Comparison of ENCODE assay signal across 13 cellular contexts in the genomic region with DNA sequence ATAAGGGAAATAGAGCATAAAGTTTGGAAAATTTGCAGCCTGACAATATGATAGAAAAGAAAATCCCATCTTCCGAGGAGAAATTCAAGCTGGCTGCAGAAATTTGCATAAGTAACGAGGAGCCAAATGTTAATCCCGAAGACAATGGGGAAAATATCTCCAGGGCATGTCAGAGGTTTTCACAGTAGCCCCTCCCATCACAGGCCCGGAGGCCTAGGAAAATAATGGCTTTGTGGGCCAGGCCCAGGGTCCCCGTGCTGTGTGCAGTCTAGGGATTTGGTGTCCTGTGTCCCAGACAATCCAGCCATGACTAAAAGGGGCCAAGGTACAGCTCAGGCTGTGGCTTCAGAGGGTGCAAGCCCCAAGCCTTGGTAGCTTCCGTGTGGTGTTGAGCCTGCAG. TPM values are rescaled to one million over a fixed set of nuclear protein-coding genes. Genes with fewer than 3 reads are reported as not detected.
DNase-seq lines count a peak whose midpoint lies in the region; ATAC-seq and TF ChIP-seq lines count a peak whose summit lies in the region.
"Not testable (repeated sequence)": the region's sequence is repeated elsewhere in the genome, so short reads cannot be mapped to it uniquely, and the experiment has no call there.
"Had no signal": no experiment of that assay in that cellular context is flagged by ENCODE, and none has a peak within 500 bp of the region (broad histone marks: within the 10 kb centered on the region; RNA-seq: fewer than 3 reads in every experiment).

No MANE protein-coding gene starts in this region.

- H2BK15ac ChIP-seq in H9 (ENCODE audit: low read depth, low read length): not testable (repeated sequence)

- H3K79me2 ChIP-seq in H9 (ENCODE audit: insufficient read depth, low read length); neural progenitor cell (ENCODE audit: low read depth): not testable (repeated sequence)

- H3T11ph ChIP-seq in H9 (ENCODE audit: low read length): not testable (repeated sequence)

- H3K27me3 Mint-ChIP-seq in H9 (ENCODE audit: low read depth) (peaks cover 12% of the 10 kb centered on the region), endodermal cell (ENCODE audit: insufficient read depth) (peaks cover 47% of the 10 kb centered on the region)
- H3K27me3 Mint-ChIP-seq in WTC11 (ENCODE audit: low read depth); neural progenitor cell (ENCODE audit: insufficient read depth, low read depth): not testable (repeated sequence)

- H4K5ac ChIP-seq in H9 (ENCODE audit: insufficient read length, low read depth, low read length): not testable (repeated sequence)

- not testable (repeated sequence) for H3K79me1 ChIP-seq in H9 (ENCODE audit: insufficient read depth, low read depth, low read length, poor library complexity, severe bottlenecking)

- not testable (repeated sequence) for H3K9me3 Mint-ChIP-seq in H9
- H3K9me3 Mint-ChIP-seq in WTC11: peaks cover 16% of the 10 kb centered on the region
- peaks cover 18% of the 10 kb centered on the region for H3K9me3 Mint-ChIP-seq in endodermal cell
- H3K9me3 Mint-ChIP-seq in neural progenitor cell: peaks cover 22% of the 10 kb centered on the region

- no CpG with 5 or more reads among the region's 6 CpGs for WGBS in H9 (ENCODE audit: extremely low coverage, insufficient read length, low lambda C conversion rate)
- WGBS in endodermal cell (ENCODE audit: insufficient coverage in 1 of 2, insufficient read length in 1 of 2), 2 experiments: 17 to 28% methylated on average over 5 to 6 of the region's 6 CpGs

- H3F3A ChIP-seq in neural progenitor cell (ENCODE audit: low read depth): not testable (repeated sequence)

- H4K91ac ChIP-seq in H9 (ENCODE audit: insufficient read length, low read depth, low read length): not testable (repeated sequence)

- not testable (repeated sequence) for H2AFZ ChIP-seq in H9 (ENCODE audit: low read length)
- H2AFZ ChIP-seq in neural progenitor cell (replicated peaks): peak overlapping the region; percentile 57

- not testable (repeated sequence) for H2BK120ac ChIP-seq in H9 (ENCODE audit: low read depth, low read length, poor library complexity, severe bottlenecking)

- H2AK5ac ChIP-seq in H9 (ENCODE audit: insufficient read length, low read length): not testable (repeated sequence)

- CTCF ChIA-PET in WTC11 (lab: Charles Lee): interaction anchor here (1.6 kb wide), 1 partner anchor 150 kb away, joined by 4 read pairs; no protein-coding TSS in a partner anchor

- not testable (repeated sequence) for H3K23ac ChIP-seq in H9 (ENCODE audit: insufficient read length, low read depth, low read length)

- not testable (repeated sequence) for H3K56ac ChIP-seq in H9 (ENCODE audit: insufficient read length, low read depth, low read length)

- H3K27ac Mint-ChIP-seq in H9: 0 out of 7 replicates have a peak overlapping the region, but pooled peaks of 1 of the 3 experiments have one; percentile 41
- not testable (repeated sequence) for H3K27ac Mint-ChIP-seq in WTC11, endodermal cell, neural progenitor cell

- not testable (repeated sequence) for H3K4ac ChIP-seq in H9 (ENCODE audit: low read depth, low read length)

- not testable (repeated sequence) for H3K4me1 ChIP-seq in H9 (ENCODE audit: insufficient read depth, low read length); endodermal cell (ENCODE audit: control insufficient read depth, insufficient read depth, low read length); neural progenitor cell

- not testable (repeated sequence) for H3K4me3 Mint-ChIP-seq in H9, WTC11, endodermal cell, neural progenitor cell

- not testable (repeated sequence) for H3K14ac ChIP-seq in H9 (ENCODE audit: insufficient read depth, low read length)

- H3K9me3 ChIP-seq in H9 (ENCODE audit: control insufficient read depth, low read depth, low read length); endodermal cell (ENCODE audit: control insufficient read depth, low read length); neural progenitor cell (ENCODE audit: low read depth): not testable (repeated sequence)

- DNase-seq in ELF-1 (ENCODE audit: low read depth, low spot score) (peak; percentile 67), H9 (peak; percentile 33), WTC11 (ENCODE audit: low spot score) (peak; percentile 18), endodermal cell (peak; percentile 77), islet precursor cell (peak; percentile 38), neural progenitor cell (ENCODE audit: low spot score) (peak; percentile 20)

- H3K4me1 Mint-ChIP-seq in H9 (peaks cover 12 to 15% of the 10 kb centered on the region in 2 experiments), WTC11 (peaks cover 12% of the 10 kb centered on the region), endodermal cell (peaks cover 12% of the 10 kb centered on the region)
- not testable (repeated sequence) for H3K4me1 Mint-ChIP-seq in neural progenitor cell

- POLR2A ChIA-PET in WTC11 (lab: Charles Lee): not testable (repeated sequence)

- not testable (repeated sequence) for H3K27ac ChIP-seq in H9 (ENCODE audit: insufficient read length, low read depth, low read length); endodermal cell (ENCODE audit: low read depth, low read length); neural progenitor cell

- not testable (repeated sequence) for H4K8ac ChIP-seq in H9 (replicated peaks; ENCODE audit: insufficient read length, low read depth, low read length)

- not testable (repeated sequence) for H3K9ac ChIP-seq in H9 (ENCODE audit: extremely low read depth, insufficient read length, low read length); endodermal cell (ENCODE audit: extremely low read depth, low read length, poor library complexity, severe bottlenecking); neural progenitor cell

- TF ChIP-seq CTCF in H9 (conservative IDR thresholded peaks at IDR 0.05); WTC11 (IDR thresholded peaks at IDR 0.05); endodermal cell (conservative IDR thresholded peaks at IDR 0.05); neural progenitor cell (IDR thresholded peaks at IDR 0.05): not testable (repeated sequence)

- H4K20me1 ChIP-seq in H9 (ENCODE audit: control insufficient read depth, insufficient read depth, insufficient read length); neural progenitor cell (ENCODE audit: low read depth): not testable (repeated sequence)

- H3K23me2 ChIP-seq in H9 (ENCODE audit: insufficient read length, low read depth, low read length, poor library complexity, severe bottlenecking): not testable (repeated sequence)

- H3K27me3 ChIP-seq in H9 (ENCODE audit: insufficient read depth, low read length); endodermal cell (ENCODE audit: control insufficient read depth, insufficient read depth, low read length, poor library complexity, severe bottlenecking); neural progenitor cell: not testable (repeated sequence)

- not testable (repeated sequence) for H3K4me2 ChIP-seq in H9 (ENCODE audit: insufficient read depth, insufficient read length, low read length); neural progenitor cell

- not testable (repeated sequence) for H3K36me3 ChIP-seq in endodermal cell (ENCODE audit: control insufficient read depth, insufficient read depth, low read length); neural progenitor cell

- H2BK5ac ChIP-seq in H9 (ENCODE audit: insufficient read length, low read length): not testable (repeated sequence)

- H3K4me3 ChIP-seq in endodermal cell (ENCODE audit: low read length); neural progenitor cell: not testable (repeated sequence)

- H2BK12ac ChIP-seq in H9 (ENCODE audit: insufficient read length, low read depth, low read length): not testable (repeated sequence)

- not testable (repeated sequence) for H2BK20ac ChIP-seq in H9 (ENCODE audit: low read depth, low read length, poor library complexity, severe bottlenecking)

- not testable (repeated sequence) for H3K18ac ChIP-seq in H9 (ENCODE audit: insufficient read length, low read depth, low read length)

- H3K36me3 Mint-ChIP-seq in H9 (ENCODE audit: insufficient read depth in 1 of 3, low read depth in 3 of 3); WTC11; endodermal cell (ENCODE audit: low read depth); neural progenitor cell: not testable (repeated sequence)

- ATAC-seq in WTC11: not testable (repeated sequence)

RNA-seq across cellular contexts. Expression of gene KCNK13, which starts 27.7 kb away (rescaled TPM):
- total RNA-seq in H9 (2021): 0.35 and 0.39 TPM in 2 replicates
- total RNA-seq in WTC11 (2021): 0.14 to 0.27 TPM (median 0.17 TPM) in 3 replicates
- 1 to 10 TPM in 1 of 2 donors, under 1 TPM in 1; 0.58 to 1.3 TPM for total RNA-seq in endodermal cell
- polyA plus RNA-seq in endodermal cell (2013, experiment 1 of 2): 0.28 TPM
- 0.37 TPM for polyA plus RNA-seq in endodermal cell (2013, experiment 2 of 2)
- not detected in 2 replicates for total RNA-seq in neural progenitor cell (ENCODE audit: low replicate concordance)
- total RNA-seq: Caco-2; Calu3; CD4-positive, alpha-beta T cell; CD8-positive, alpha-beta T cell; G401; GM12878 had no signal
- polyA plus RNA-seq: AG04450, GM12878 had no signal

Comparison
In these comparisons a context has a peak if more than half of its experiments do, and no peak if none do; other contexts are left out.
1. DNase-seq: peak in every context shown above with its lines; median percentile 77 in endodermal cell; 67 in ELF-1; 38 in islet precursor cell; 33 in H9; 20 in neural progenitor cell; 18 in WTC11.